24 cellular contexts compared by ENCODE assay signal in genomic region chr7:13321321-13321720, GRCh38.
"Had no signal": no experiment of that assay in that cellular context is flagged by ENCODE, and none has a peak within 500 bp of the region (broad histone marks: within the 10 kb centered on the region; RNA-seq: fewer than 3 reads in every experiment).

No MANE protein-coding gene starts in this region.

- H3K27me3 ChIP-seq: body of pancreas, cardiac muscle cell, heart right ventricle, stomach, uterus had no signal

- DNase-seq: activated B cell treated with CpG ODN at 0.5 μM for 24 hours; activated CD4-positive, alpha-beta T cell treated with anti-CD3 and anti-CD28 coated beads for 4 hours; activated CD4-positive, alpha-beta T cell treated with anti-CD3 and anti-CD28 coated beads, Interleukin-2, amount 50 U/mL, for 48 hours; activated naive CD4-positive, alpha-beta T cell treated with anti-CD3 and anti-CD28 coated beads, Interleukin-2, amount 50 U/mL, for 16 hours; activated naive CD8-positive, alpha-beta T cell treated with anti-CD3 and anti-CD28 coated beads, Interleukin-2, amount 50 U/mL, for 24 hours; activated T-cell treated with anti-CD3 and anti-CD28 coated beads, Interleukin-2, amount 50 U/mL, for 48 hours; anterior cingulate cortex; body of pancreas; effector memory CD4-positive, alpha-beta T cell; heart right ventricle; lower lobe of right lung; mesendoderm; mucosa of descending colon; nephron progenitor cell; occipital lobe; posterior cingulate gyrus; small intestine; stimulated activated CD4-positive, alpha-beta T cell treated with anti-CD3 and anti-CD28 coated beads, Interleukin-2, amount 100 ng/mL, for 24 hours; stomach; T-helper 1 cell; uterus had no signal

- H3K4me1 ChIP-seq: body of pancreas, lower lobe of right lung, stomach, uterus had no signal

- ATAC-seq: activated naive CD8-positive, alpha-beta T cell treated with anti-CD3 and anti-CD28 coated beads, Interleukin-2, amount 50 U/mL, for 24 hours; body of pancreas; heart right ventricle; lower lobe of right lung; mucosa of descending colon; sciatic nerve; stimulated activated effector memory CD8-positive, alpha-beta T cell treated with anti-CD3 and anti-CD28 coated beads, Interleukin-12 subunit alpha, Interleukin-12 subunit beta, amount 100 ng/mL, for 72 hours had no signal

- H3K27ac ChIP-seq: body of pancreas, cardiac muscle cell, heart right ventricle, lower lobe of right lung, stomach, uterus had no signal

- H3K9me3 ChIP-seq: body of pancreas, lower lobe of right lung, mucosa of descending colon, stomach, uterus had no signal

- H3K4me3 ChIP-seq: body of pancreas, cardiac muscle cell, heart right ventricle, lower lobe of right lung, mucosa of descending colon, stomach, uterus had no signal

- H3K36me3 ChIP-seq: cardiac muscle cell, heart right ventricle, lower lobe of right lung, stomach, uterus had no signal
